In the genomic region with DNA sequence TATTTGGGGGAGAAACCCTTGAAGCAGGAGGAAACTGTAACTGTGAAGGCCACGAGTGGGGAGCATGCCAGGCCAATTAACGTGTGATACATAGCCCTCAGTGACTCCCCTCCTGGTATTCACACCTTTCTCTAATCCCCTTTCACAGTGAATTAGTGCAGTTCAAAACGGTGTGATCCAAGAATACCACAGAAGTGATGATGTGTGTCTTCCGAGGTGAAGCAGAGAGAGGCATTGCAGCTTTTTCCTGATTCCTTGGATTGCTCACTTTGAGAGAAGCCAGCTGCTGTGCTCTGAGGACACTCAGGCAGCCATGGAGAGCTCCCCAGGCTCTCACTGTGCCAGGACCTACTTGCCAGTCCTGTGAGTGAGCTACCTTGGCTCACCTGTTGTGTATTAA, we compare ENCODE assay signal across 14 cellular contexts.
"Had no signal": no experiment of that assay in that cellular context is flagged by ENCODE, and none has a peak within 500 bp of the region (broad histone marks: within the 10 kb centered on the region; RNA-seq: fewer than 3 reads in every experiment).

No MANE protein-coding gene starts in this region.

- H3K9me3 ChIP-seq: sigmoid colon, testis had no signal

- H3K27me3 ChIP-seq: sigmoid colon, testis had no signal

- H3K4me1 Mint-ChIP-seq: activated CD8-positive, alpha-beta memory T cell treated with anti-CD3 and anti-CD28 coated beads, Interleukin-2, amount 10 ng/mL, durations not matched to agents 7 days and 5 days; brain had no signal

- H3K27ac ChIP-seq: epithelial cell of prostate, sigmoid colon, testis had no signal

- H3K4me3 Mint-ChIP-seq: activated CD8-positive, alpha-beta memory T cell treated with anti-CD3 and anti-CD28 coated beads, Interleukin-2, amount 10 ng/mL, durations not matched to agents 7 days and 5 days; brain; stimulated activated naive B cell treated with anti-CD40 and anti-IgM and Interleukin-4, amounts not matched to agents 10 μg/mL and 1 μg/mL and 100 μg/mL, for 72 hours; T-helper 1 cell treated with Interleukin-12 subunit alpha and Interleukin-12 subunit beta and Interleukin-4 antibody, amounts not matched to agents 30 μg/mL and 1 μg/mL, for 36 hours had no signal

- H3K27ac Mint-ChIP-seq: activated CD8-positive, alpha-beta memory T cell treated with anti-CD3 and anti-CD28 coated beads, Interleukin-2, amount 10 ng/mL, durations not matched to agents 7 days and 5 days; T-helper 1 cell treated with Interleukin-12 subunit alpha and Interleukin-12 subunit beta and Interleukin-4 antibody, amounts not matched to agents 30 μg/mL and 1 μg/mL, for 36 hours had no signal

- H3K9me3 Mint-ChIP-seq: brain; stimulated activated naive B cell treated with anti-CD40 and anti-IgM and Interleukin-4, amounts not matched to agents 10 μg/mL and 1 μg/mL and 100 μg/mL, for 72 hours; T-helper 1 cell treated with Interleukin-12 subunit alpha and Interleukin-12 subunit beta and Interleukin-4 antibody, amounts not matched to agents 30 μg/mL and 1 μg/mL, for 36 hours had no signal

- H3K4me3 ChIP-seq: sigmoid colon, testis had no signal

- H3K27me3 Mint-ChIP-seq: activated CD8-positive, alpha-beta memory T cell treated with anti-CD3 and anti-CD28 coated beads, Interleukin-2, amount 10 ng/mL, durations not matched to agents 7 days and 5 days; brain; stimulated activated naive B cell treated with anti-CD40 and anti-IgM and Interleukin-4, amounts not matched to agents 10 μg/mL and 1 μg/mL and 100 μg/mL, for 72 hours had no signal

- H3K4me1 ChIP-seq: sigmoid colon, testis had no signal

- DNase-seq: activated CD4-positive, alpha-beta T cell treated with anti-CD3 and anti-CD28 coated beads, Interleukin-2, amount 50 U/mL, for 4 hours; activated CD8-positive, alpha-beta memory T cell treated with anti-CD3 and anti-CD28 coated beads, Interleukin-2, amount 10 ng/mL, durations not matched to agents 7 days and 5 days; activated naive CD4-positive, alpha-beta T cell; amygdala; effector memory CD4-positive, alpha-beta T cell; hippocampal formation; kidney glomerular epithelial cell; sigmoid colon; stimulated activated CD4-positive, alpha-beta T cell treated with anti-CD3 and anti-CD28 coated beads, Interleukin-2, amount 100 ng/mL, for 24 hours; stimulated activated naive B cell treated with anti-CD40 and anti-IgM and Interleukin-4, amounts not matched to agents 10 μg/mL and 1 μg/mL and 100 μg/mL, for 72 hours; testis had no signal
